In genomic region chr3:191696356-191696755, GRCh38 we compare ENCODE assay signal across 25 cellular contexts.
"Had no signal": no experiment of that assay in that cellular context is flagged by ENCODE, and none has a peak within 500 bp of the region (broad histone marks: within the 10 kb centered on the region; RNA-seq: fewer than 3 reads in every experiment).

No MANE protein-coding gene starts in this region.

- ATAC-seq: left colon; left lung; naive thymus-derived CD8-positive, alpha-beta T cell; psoas muscle; right lobe of liver; stimulated activated memory B cell treated with anti-CD40 and anti-IgM and Interleukin-4, amounts not matched to agents 10 μg/mL and 1 μg/mL and 100 μg/mL, for 72 hours; stimulated activated naive CD8-positive, alpha-beta T cell treated with anti-CD3 and anti-CD28 coated beads, Interleukin-15, amount 100 ng/mL, for 72 hours had no signal

- H3K27ac ChIP-seq: left lung, neutrophil, parathyroid adenoma, psoas muscle, right atrium auricular region, right lobe of liver, tibial nerve, uterus had no signal

- H3K4me1 ChIP-seq: left lung, parathyroid adenoma, psoas muscle, right atrium auricular region, right lobe of liver, tibial nerve, uterus had no signal

- H3K4me3 ChIP-seq: left lung, psoas muscle, right atrium auricular region, right lobe of liver, smooth muscle cell, tibial nerve, uterus had no signal

- H3K36me3 ChIP-seq: left lung, neutrophil, right atrium auricular region, right lobe of liver, tibial nerve, uterus had no signal

- DNase-seq: hypothalamus; immature natural killer cell; kidney; left colon; left lung; mammary epithelial cell; mesenchymal stem cell; naive thymus-derived CD8-positive, alpha-beta T cell; occipital lobe; psoas muscle; right lobe of liver; stimulated activated CD4-positive, alpha-beta T cell treated with anti-CD3 and anti-CD28 coated beads, Interleukin-1b, Interleukin-23, amount 100 ng/mL, for 48 hours; stimulated activated CD4-positive, alpha-beta T cell treated with anti-CD3 and anti-CD28 coated beads, Interleukin-2, amount 100 ng/mL, for 48 hours; stimulated activated CD4-positive, alpha-beta T cell treated with anti-CD3 and anti-CD28 coated beads, Interleukin-4, amount 100 ng/mL, for 4 hours; stimulated activated CD8-positive, alpha-beta memory T cell treated with anti-CD3 and anti-CD28 coated beads, Interleukin-4, amount 100 ng/mL, for 48 hours; stimulated activated naive CD4-positive, alpha-beta T cell treated with Interleukin-2 at 50 U/mL for 16 hours; stimulated activated naive CD8-positive, alpha-beta T cell treated with anti-CD3 and anti-CD28 coated beads, Interleukin-15, amount 100 ng/mL, for 72 hours; substantia nigra; uterus had no signal

- H3K27me3 ChIP-seq: left lung, neutrophil, right atrium auricular region, right lobe of liver, tibial nerve, uterus had no signal

- H3K9me3 ChIP-seq: neutrophil, psoas muscle, right atrium auricular region, right lobe of liver, uterus had no signal
